In genomic region chr17:42937712-42938596, GRCh38 we compare ENCODE assay signal across 8 cellular contexts.
DNase-seq lines count a peak whose midpoint lies in the region; ATAC-seq, FAIRE-seq and TF ChIP-seq lines count a peak whose summit lies in the region.

No MANE protein-coding gene starts in this region.

- ATAC-seq in GM21619 (IDR thresholded peaks at IDR 0.05; ENCODE audit: unreplicated experiment) = no peak

- no peak for FAIRE-seq in HTR-8/SVneo (lab: Jason Lieb, UNC)

- peak; percentile 76 for TF ChIP-seq CTCF in astrocyte of the cerebellum (IDR thresholded peaks at IDR 0.05; ENCODE audit: low read depth, low read length, missing control alignments)

- H3K4me3 ChIP-seq in astrocyte of the cerebellum (ENCODE audit: low read depth, low read length) = no peak overlapping the region

- in situ Hi-C loops in astrocyte of the cerebellum (cut with HindIII; ENCODE audit: low sequenced_read_pairs) = no loop called here

- DNase-seq in DMS53 (lab: John Stamatoyannopoulos, UW) (peak; percentile 87), HTR-8/SVneo (ENCODE audit: insufficient read length, low spot score) (peak; percentile 86), OCI-M1 (lab: John Stamatoyannopoulos, UW) (peak; percentile 81), astrocyte of the cerebellum (ENCODE audit: low read depth) (peak; percentile 36), iPS-NIHi11 (ENCODE audit: low spot score) (peak; percentile 81)
- DNase-seq in stimulated activated CD4-positive, alpha-beta T cell treated with anti-CD3 and anti-CD28 coated beads, Interleukin-4, amount 100 ng/mL, for 24 hours = peak; percentile 12
- DNase-seq in activated CD4-positive, CD25-positive, alpha-beta regulatory T cell (lab: John Stamatoyannopoulos, UW) = no peak

Comparison
In these comparisons a context has a peak if more than half of its experiments do, and no peak if none do; other contexts are left out.
1. DNase-seq: peak in DMS53 (single experiment), HTR-8/SVneo (single experiment), OCI-M1 (single experiment), astrocyte of the cerebellum (single experiment), iPS-NIHi11 (single experiment) and stimulated activated CD4-positive, alpha-beta T cell treated with anti-CD3 and anti-CD28 coated beads, Interleukin-4, amount 100 ng/mL, for 24 hours (single experiment); none in activated CD4-positive, CD25-positive, alpha-beta regulatory T cell (0 of 4).